In the genomic region with DNA sequence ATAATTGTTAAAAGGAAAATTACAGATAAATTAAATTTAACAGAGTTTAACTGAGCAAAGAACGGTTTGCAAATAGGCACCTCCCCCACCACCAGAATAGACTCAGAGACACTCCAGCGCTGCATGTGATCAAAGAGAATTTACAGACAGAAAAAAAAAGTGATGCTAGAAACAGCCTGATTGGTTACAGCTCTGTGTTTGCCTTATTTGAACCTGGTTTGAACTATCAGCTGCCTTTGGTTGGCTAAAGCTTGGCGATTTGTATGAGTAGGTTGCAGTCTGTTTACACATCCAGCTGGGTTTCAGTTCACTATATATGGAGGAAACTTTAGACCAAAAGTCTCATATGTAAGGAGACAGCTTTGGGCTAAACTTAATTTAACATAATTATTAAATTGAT, we compare ENCODE assay signal across 18 cellular contexts.
"Had no signal": no experiment of that assay in that cellular context is flagged by ENCODE, and none has a peak within 500 bp of the region (broad histone marks: within the 10 kb centered on the region; RNA-seq: fewer than 3 reads in every experiment).

No MANE protein-coding gene starts in this region.

- ATAC-seq: activated CD8-positive, alpha-beta T cell treated with anti-CD3 and anti-CD28 coated beads, Interleukin-2, amount 10 ng/mL, durations not matched to agents 7 days and 5 days; activated naive CD8-positive, alpha-beta T cell treated with anti-CD3 and anti-CD28 coated beads, Interleukin-2, amount 50 U/mL, for 24 hours; left colon; mucosa of descending colon; stimulated activated memory B cell treated with anti-CD40 and anti-IgM and Interleukin-4, amounts not matched to agents 10 μg/mL and 1 μg/mL and 100 μg/mL, for 72 hours; upper lobe of right lung had no signal

- H3K4me3 ChIP-seq: mucosa of descending colon, sigmoid colon, smooth muscle cell, testis, upper lobe of right lung had no signal

- DNase-seq: activated CD4-positive, alpha-beta T cell treated with anti-CD3 and anti-CD28 coated beads for 1 hour; activated CD4-positive, alpha-beta T cell treated with anti-CD3 and anti-CD28 coated beads, Interleukin-2, amount 50 U/mL, for 1 hour; activated CD8-positive, alpha-beta T cell treated with anti-CD3 and anti-CD28 coated beads, Interleukin-2, amount 10 ng/mL, durations not matched to agents 7 days and 5 days; activated gamma-delta T cell; activated naive CD4-positive, alpha-beta T cell treated with anti-CD3 and anti-CD28 coated beads, Interleukin-2, amount 50 U/mL, for 16 hours; activated naive CD8-positive, alpha-beta T cell treated with anti-CD3 and anti-CD28 coated beads, Interleukin-2, amount 50 U/mL, for 24 hours; cortex of kidney; left colon; mucosa of descending colon; nucleus accumbens; posterior cingulate gyrus; sigmoid colon; stimulated activated CD4-positive, alpha-beta T cell treated with anti-CD3 and anti-CD28 coated beads, Interleukin-15, amount 100 ng/mL, for 24 hours; testis; upper lobe of right lung had no signal

- H3K27ac ChIP-seq: epithelial cell of prostate, sigmoid colon, testis, upper lobe of right lung had no signal

- H3K36me3 ChIP-seq: sigmoid colon, upper lobe of right lung had no signal

- H3K4me2 ChIP-seq: smooth muscle cell had no signal

- H3K4me1 ChIP-seq: sigmoid colon, testis, upper lobe of right lung had no signal

- H3K27me3 ChIP-seq: sigmoid colon, testis, upper lobe of right lung had no signal

- H3K9me3 ChIP-seq: mucosa of descending colon, sigmoid colon, testis, upper lobe of right lung had no signal
